ENCODE assay signal across 14 cellular contexts in genomic region chr6:18307006-18307405, GRCh38. TPM values are rescaled to one million over a fixed set of nuclear protein-coding genes. Genes with fewer than 3 reads are reported as not detected.
DNase-seq lines count a peak whose midpoint lies in the region; FAIRE-seq and TF ChIP-seq lines count a peak whose summit lies in the region.
"Had no signal": no experiment of that assay in that cellular context is flagged by ENCODE, and none has a peak within 500 bp of the region (broad histone marks: within the 10 kb centered on the region; RNA-seq: fewer than 3 reads in every experiment).

No MANE protein-coding gene starts in this region.

- no peak overlapping the region for H3K4me3 ChIP-seq in AG10803 (ENCODE audit: low read length)
- H3K4me3 ChIP-seq in CD8-positive, alpha-beta memory T cell (ENCODE audit: low read length): no peak overlapping the region
- H3K4me3 ChIP-seq: sigmoid colon had no signal

- peaks cover 6 to 26% of the 10 kb centered on the region in 2 donors for H3K27me3 Mint-ChIP-seq in CD8-positive, alpha-beta memory T cell
- H3K27me3 Mint-ChIP-seq in immature natural killer cell (ENCODE audit: low read depth in 3 of 3): peaks cover 2 to 10% (median 10%) of the 10 kb centered on the region in 3 donors

- no peak overlapping the region for H3K27ac ChIP-seq in CD8-positive, alpha-beta memory T cell (ENCODE audit: low read depth, low read length)
- H3K27ac ChIP-seq: sigmoid colon, VCaP had no signal

- no peaks in the 10 kb centered on the region for H3K4me1 ChIP-seq in CD8-positive, alpha-beta memory T cell (ENCODE audit: insufficient read depth, low read length)
- H3K4me1 ChIP-seq: sigmoid colon had no signal

- H3K27me3 ChIP-seq in CD8-positive, alpha-beta memory T cell (ENCODE audit: insufficient read depth, low read length, poor library complexity, severe bottlenecking): no peaks in the 10 kb centered on the region
- H3K27me3 ChIP-seq: sigmoid colon had no signal

- H3K36me3 ChIP-seq in CD8-positive, alpha-beta memory T cell (ENCODE audit: insufficient read depth, low read length): no peaks in the 10 kb centered on the region
- H3K36me3 ChIP-seq: sigmoid colon had no signal

- H3K4me1 Mint-ChIP-seq in CD8-positive, alpha-beta memory T cell: no peaks in the 10 kb centered on the region
- no peaks in the 10 kb centered on the region for H3K4me1 Mint-ChIP-seq in immature natural killer cell
- H3K4me1 Mint-ChIP-seq: natural killer cell had no signal

- peaks cover 0 to 3% (median 0%) of the 10 kb centered on the region in 3 donors for H3K36me3 Mint-ChIP-seq in CD8-positive, alpha-beta memory T cell
- H3K36me3 Mint-ChIP-seq in immature natural killer cell: peaks cover 0 to 5% (median 0%) of the 10 kb centered on the region in 3 donors
- H3K36me3 Mint-ChIP-seq: brain, natural killer cell had no signal

- DNase-seq in AG10803 (ENCODE audit: low read depth) (peak; percentile 98), HCEC 1CT (peak; percentile 50), amniotic epithelial cell (ENCODE audit: low read depth) (peak; percentile 79), iPS DF 4.7 (ENCODE audit: extremely low read depth, low spot score) (peak; percentile 36), 8988T (no peak), D721Med (ENCODE audit: insufficient read length, low spot score) (no peak), immature natural killer cell (no peak)
- DNase-seq in CD8-positive, alpha-beta memory T cell: no peak
- DNase-seq: natural killer cell, NCI-H1048, sigmoid colon, substantia nigra had no signal

- peaks cover 0 to 4% (median 3%) of the 10 kb centered on the region in 5 donors for H3K9me3 Mint-ChIP-seq in CD8-positive, alpha-beta memory T cell
- peaks cover 0 to 2% (median 0%) of the 10 kb centered on the region in 6 donors for H3K9me3 Mint-ChIP-seq in immature natural killer cell
- H3K9me3 Mint-ChIP-seq: natural killer cell had no signal

- POLR2A ChIA-PET in CD8-positive, alpha-beta memory T cell (lab: Charles Lee): no interaction called here

- H3K27ac Mint-ChIP-seq in CD8-positive, alpha-beta memory T cell: no peak overlapping the region
- no peak overlapping the region for H3K27ac Mint-ChIP-seq in immature natural killer cell
- H3K27ac Mint-ChIP-seq: brain, natural killer cell had no signal

- CTCF ChIA-PET in CD8-positive, alpha-beta memory T cell (lab: Charles Lee): no interaction called here

- no peak for FAIRE-seq in D721Med (lab: Jason Lieb, UNC)

- TF ChIP-seq CTCF in AG10803 (conservative IDR thresholded peaks at IDR 0.05; ENCODE audit: low read length) (no peak), D721Med (IDR thresholded peaks at IDR 0.05; ENCODE audit: insufficient read depth, missing control alignments) (no peak)

- no peak overlapping the region for H3K4me3 Mint-ChIP-seq in CD8-positive, alpha-beta memory T cell
- no peak overlapping the region for H3K4me3 Mint-ChIP-seq in immature natural killer cell
- H3K4me3 Mint-ChIP-seq: brain, natural killer cell had no signal

- H3K9me3 ChIP-seq in CD8-positive, alpha-beta memory T cell (ENCODE audit: low read length): no peaks in the 10 kb centered on the region
- H3K9me3 ChIP-seq: sigmoid colon had no signal

RNA-seq across cellular contexts. Expression of gene DEK, which starts 42.7 kb away (rescaled TPM):
- 100 to 1,000 TPM; 174 to 181 TPM for total RNA-seq in CD8-positive, alpha-beta memory T cell
- polyA plus RNA-seq in CD8-positive, alpha-beta memory T cell: 90.3 TPM
- 10 to 100 TPM; 44.0 to 98.5 (median 87.7) TPM for polyA plus RNA-seq in immature natural killer cell

Comparison
In these comparisons a context has a peak if more than half of its experiments do, and no peak if none do; other contexts are left out.
1. DNase-seq: peak in AG10803 (single experiment), HCEC 1CT (single experiment), amniotic epithelial cell (single experiment) and iPS DF 4.7 (single experiment); none in CD8-positive, alpha-beta memory T cell (0 of 5), 8988T (single experiment), D721Med (single experiment) and immature natural killer cell (0 of 3).